ENCODE assay signal across 1 cellular context in the genomic region with DNA sequence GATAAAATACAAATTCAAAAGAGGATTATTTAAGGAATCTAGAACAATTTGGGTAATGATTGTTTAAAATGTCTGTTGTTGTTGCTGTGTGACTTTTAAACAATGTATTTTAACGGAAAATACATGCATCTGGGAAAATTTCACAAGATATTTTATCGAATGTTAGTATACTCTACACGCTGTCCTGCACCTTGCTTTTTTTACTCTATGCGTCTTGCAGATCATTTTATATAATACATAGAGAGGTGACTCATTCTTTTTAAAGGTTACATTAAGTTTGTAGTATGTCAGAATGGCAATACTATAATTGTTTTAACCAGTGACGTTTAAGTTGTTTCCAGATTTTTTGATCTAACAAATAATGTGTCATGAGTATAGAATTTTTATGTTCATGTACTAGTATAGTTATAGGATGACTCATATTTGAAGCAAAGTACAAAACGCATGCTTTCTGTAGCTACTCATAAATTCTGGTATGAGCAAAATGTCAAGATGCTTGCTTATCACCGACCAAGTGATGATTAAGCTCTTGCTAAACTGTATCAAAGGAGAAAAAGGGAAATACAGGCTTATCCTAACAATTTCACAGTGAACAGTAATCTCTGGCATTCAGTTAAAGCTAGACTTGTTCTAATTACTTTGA.
TF ChIP-seq lines count a peak whose summit lies in the region.

No MANE protein-coding gene starts in this region.

TF ChIP-seq in HEK293, 187 proteins besides CTCF, POLR2A, EP300 and RAD21 (continued from another document):
- TF ChIP-seq ZNF362 (tag by site-specific recombination; IDR thresholded peaks at IDR 0.05) (no peak), SETDB1 (IDR thresholded peaks at IDR 0.05; ENCODE audit: insufficient read length, low read length) (peak; percentile 70), ZNF629 (tag by site-specific recombination; IDR thresholded peaks at IDR 0.05) (peak; percentile 43), MEIS1 (CRISPR knock-in tag; IDR thresholded peaks at IDR 0.05; ENCODE audit: borderline replicate concordance) (peak; percentile 48; the same call in 1 of the 2 replicates), WT1 (tag by site-specific recombination; IDR thresholded peaks at IDR 0.05) (no peak), ZNF366 (tag by site-specific recombination; conservative IDR thresholded peaks at IDR 0.05) (0 out of 2 replicates have a peak, but pooled peaks have one; percentile 20)
